ENCODE assay signal across 14 cellular contexts in genomic region chr17:28170771-28171170, GRCh38.
A peak's percentile ranks its signal among the peaks of the same experiment; 100 is the strongest.
DNase-seq lines count a peak whose midpoint lies in the region; ATAC-seq and TF ChIP-seq lines count a peak whose summit lies in the region.
"Had no signal": no experiment of that assay in that cellular context is flagged by ENCODE, and none has a peak within 500 bp of the region (broad histone marks: within the 10 kb centered on the region; RNA-seq: fewer than 3 reads in every experiment).

No MANE protein-coding gene starts in this region.

- H3K27me3 ChIP-seq in GM23338 (ENCODE audit: insufficient read depth) (no peaks in the 10 kb centered on the region), skeletal muscle satellite cell (ENCODE audit: control insufficient read depth, insufficient read depth, low read length) (no peaks in the 10 kb centered on the region)
- H3K27me3 ChIP-seq: BE2C had no signal

- H3K4me3 Mint-ChIP-seq in GM23338 (no peak overlapping the region), endothelial cell (ENCODE audit: unreplicated experiment) (no peak overlapping the region)

- H3K4me1 Mint-ChIP-seq in GM23338 (peaks cover 46% of the 10 kb centered on the region), endothelial cell (ENCODE audit: unreplicated experiment) (peaks cover 43% of the 10 kb centered on the region)

- H3K27me3 Mint-ChIP-seq in GM23338 (ENCODE audit: insufficient read depth, low read depth, poor library complexity) (peaks cover 2% of the 10 kb centered on the region), endothelial cell (ENCODE audit: unreplicated experiment) (no peaks in the 10 kb centered on the region)

- H3K36me3 Mint-ChIP-seq in GM23338 (ENCODE audit: low read depth): peaks cover 39% of the 10 kb centered on the region
- peaks cover 11% of the 10 kb centered on the region for H3K36me3 Mint-ChIP-seq in endothelial cell (ENCODE audit: low read depth, unreplicated experiment)

- ATAC-seq in GM23338: no peak
- ATAC-seq in Right ventricle myocardium inferior: no peak
- no peak for ATAC-seq in GM21526 (IDR thresholded peaks at IDR 0.05; ENCODE audit: low FRiP score, unreplicated experiment)
- no peak for ATAC-seq in HG02938 (IDR thresholded peaks at IDR 0.05; ENCODE audit: unreplicated experiment)

- DNase-seq in GM23338 (ENCODE audit: low spot score) (no peak), SK-N-MC (ENCODE audit: low read depth, low spot score) (no peak), endothelial cell (ENCODE audit: low spot score) (no peak), Right ventricle myocardium inferior (ENCODE audit: missing footprints) (no peak)
- DNase-seq: ACHN, BE2C, H7, NCI-H1092, NCI-H345, NCI-H69, PC-9 had no signal

- H3F3A ChIP-seq in GM23338 (replicated peaks; ENCODE audit: low read depth): no peaks in the 10 kb centered on the region

- H3K9me3 ChIP-seq in SK-N-MC (ENCODE audit: low read depth, low read length): no peaks in the 10 kb centered on the region
- no peaks in the 10 kb centered on the region for H3K9me3 ChIP-seq in skeletal muscle satellite cell (replicated peaks; ENCODE audit: low read length)
- H3K9me3 ChIP-seq: BE2C had no signal

- no peaks in the 10 kb centered on the region for H4K20me1 ChIP-seq in GM23338 (replicated peaks; ENCODE audit: insufficient read depth)

- H3K27ac Mint-ChIP-seq in GM23338 (peak overlapping the region; percentile 89), endothelial cell (ENCODE audit: unreplicated experiment) (peak overlapping the region; percentile 36)

- H3K4me3 ChIP-seq in GM23338 (no peak overlapping the region), SK-N-MC (no peak overlapping the region), skeletal muscle satellite cell (ENCODE audit: low read length) (no peak overlapping the region)
- H3K4me3 ChIP-seq: PC-9 had no signal

- H3K79me2 ChIP-seq in GM23338 (replicated peaks; ENCODE audit: insufficient read depth): no peaks in the 10 kb centered on the region

- H3K4me2 ChIP-seq in GM23338: no peak overlapping the region
- peak overlapping the region; percentile 4 for H3K4me2 ChIP-seq in skeletal muscle satellite cell (ENCODE audit: low read length)
- H3K4me2 ChIP-seq: PC-9 had no signal

- peak overlapping the region; percentile 33 for H3K9ac ChIP-seq in SK-N-MC (ENCODE audit: insufficient read length)
- H3K9ac ChIP-seq in skeletal muscle satellite cell (ENCODE audit: low read depth, low read length): no peak overlapping the region

- no peak overlapping the region for H2AFZ ChIP-seq in GM23338
- H2AFZ ChIP-seq: PC-9 had no signal

- no peak for TF ChIP-seq CTCF in GM23338 (conservative IDR thresholded peaks at IDR 0.05; ENCODE audit: low read depth in 2 of 2)
- no peak for TF ChIP-seq CTCF in endothelial cell (IDR thresholded peaks at IDR 0.05; ENCODE audit: unreplicated experiment)

- no peaks in the 10 kb centered on the region for H3K9me3 Mint-ChIP-seq in GM23338
- no peaks in the 10 kb centered on the region for H3K9me3 Mint-ChIP-seq in endothelial cell (ENCODE audit: unreplicated experiment)

- H3K9me2 ChIP-seq in GM23338 (ENCODE audit: insufficient read depth): no peaks in the 10 kb centered on the region

- intact Hi-C loops in Right ventricle myocardium inferior (cut with DNase I): no loop called here

- H3K4me1 ChIP-seq in GM23338 (ENCODE audit: insufficient read depth) (peaks cover 40% of the 10 kb centered on the region), skeletal muscle satellite cell (ENCODE audit: control insufficient read depth, insufficient read depth, low read length) (peaks cover 27% of the 10 kb centered on the region)
- H3K4me1 ChIP-seq: BE2C had no signal

- peak overlapping the region; percentile 98 for H3K27ac ChIP-seq in GM23338 (ENCODE audit: low read depth)
- H3K27ac ChIP-seq in SK-N-MC: peak overlapping the region; percentile 83
- H3K27ac ChIP-seq: PC-9 had no signal

- no peaks in the 10 kb centered on the region for H3K36me3 ChIP-seq in GM23338 (ENCODE audit: insufficient read depth)
- peaks cover 3% of the 10 kb centered on the region; the same call in 1 of the 2 replicates for H3K36me3 ChIP-seq in SK-N-MC (ENCODE audit: insufficient read depth, low read length)
- H3K36me3 ChIP-seq in skeletal muscle satellite cell (ENCODE audit: insufficient read depth, low read length): peaks cover 25% of the 10 kb centered on the region
- H3K36me3 ChIP-seq: BE2C had no signal

TF ChIP-seq in GM23338, 12 proteins besides CTCF, POLR2A, EP300 and RAD21:
- no peak for TF ChIP-seq REST (IDR thresholded peaks at IDR 0.05; ENCODE audit: unreplicated experiment)
- no peak for TF ChIP-seq CREB1 (CRISPR knock-in tag; IDR thresholded peaks at IDR 0.05; ENCODE audit: low read depth)
- no peak for TF ChIP-seq POLR2AphosphoS5 (IDR thresholded peaks at IDR 0.05; ENCODE audit: low read depth)
- no peak for TF ChIP-seq JUNB (IDR thresholded peaks at IDR 0.05; ENCODE audit: unreplicated experiment)
